26 cellular contexts compared by ENCODE assay signal in the genomic region with DNA sequence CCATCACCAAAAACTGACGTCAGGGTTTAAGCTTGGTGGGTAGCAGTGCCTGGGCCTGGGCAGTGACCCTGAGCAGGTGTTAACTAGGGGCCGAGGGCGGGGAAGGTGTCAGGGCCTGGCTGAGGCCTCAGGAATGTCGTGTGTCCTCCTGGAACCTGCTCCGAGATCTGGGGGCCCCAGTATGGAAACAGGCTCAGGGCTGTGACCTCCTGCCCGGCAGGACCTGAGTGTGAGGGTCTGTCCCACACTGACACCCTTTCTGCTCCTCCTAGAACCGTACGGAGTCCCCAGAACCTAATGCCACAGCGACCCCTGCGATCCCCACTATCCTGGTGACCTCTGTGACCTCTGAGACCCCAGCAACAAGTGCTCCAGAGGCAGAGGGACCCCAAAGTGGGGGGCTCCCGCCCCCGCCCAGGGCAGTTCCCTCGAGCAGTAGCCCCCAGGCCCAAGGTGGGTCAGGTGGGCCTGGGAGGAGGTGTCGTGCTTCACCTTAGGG. TPM values are rescaled to one million over a fixed set of nuclear protein-coding genes. Genes with fewer than 3 reads are reported as not detected.
DNase-seq lines count a peak whose midpoint lies in the region; ATAC-seq and TF ChIP-seq lines count a peak whose summit lies in the region.
"Had no signal": no experiment of that assay in that cellular context is flagged by ENCODE, and none has a peak within 500 bp of the region (broad histone marks: within the 10 kb centered on the region; RNA-seq: fewer than 3 reads in every experiment).

No MANE protein-coding gene starts in this region.

- H3K4me1 ChIP-seq in left ventricle myocardium inferior (peaks cover 6% of the 10 kb centered on the region), OCI-LY3 (ENCODE audit: low read length) (no peaks in the 10 kb centered on the region), osteoblast (ENCODE audit: insufficient read depth, low read length) (no peaks in the 10 kb centered on the region)

- ATAC-seq in Right ventricle myocardium superior (ENCODE audit: poor library complexity) (no peak), left lobe of liver (peak; percentile 12), GM19455 (IDR thresholded peaks at IDR 0.05; ENCODE audit: unreplicated experiment) (no peak)

- no peak for TF ChIP-seq CTCF in left ventricle myocardium inferior (IDR thresholded peaks at IDR 0.05; ENCODE audit: borderline replicate concordance)
- TF ChIP-seq CTCF in OCI-LY3 (IDR thresholded peaks at IDR 0.05; ENCODE audit: low read depth, low read length): no peak
- TF ChIP-seq CTCF in osteoblast (IDR thresholded peaks at IDR 0.05; ENCODE audit: extremely low read depth, low read depth, low read length): no peak

- H3K27ac ChIP-seq in left ventricle myocardium inferior (replicated peaks): no peak overlapping the region
- no peak overlapping the region for H3K27ac ChIP-seq in OCI-LY3 (ENCODE audit: low read length)
- no peak overlapping the region for H3K27ac ChIP-seq in osteoblast (ENCODE audit: low read depth, low read length)
- H3K27ac ChIP-seq: PC-9 had no signal

- no peaks in the 10 kb centered on the region for H3K9me3 ChIP-seq in left ventricle myocardium inferior (replicated peaks)
- H3K9me3 ChIP-seq in OCI-LY3 (ENCODE audit: insufficient read depth, low read length): no peaks in the 10 kb centered on the region
- H3K9me3 ChIP-seq in osteoblast (ENCODE audit: low read depth, low read length): no peaks in the 10 kb centered on the region

- intact Hi-C loops in Right ventricle myocardium superior (cut with DNase I) (loop anchor here (2.0 to 10.0 kb wide), 2 partner anchors 98 to 248 kb away; no protein-coding TSS in a partner anchor), left ventricle myocardium inferior (cut with micrococcal nuclease) (loop anchor here (2.0 kb wide), 1 partner anchor 96 kb away; no protein-coding TSS in a partner anchor)

- H3K4me2 ChIP-seq in OCI-LY3 (ENCODE audit: low read length) (no peak overlapping the region), osteoblast (ENCODE audit: insufficient read depth, low read length) (no peak overlapping the region)
- H3K4me2 ChIP-seq: PC-9 had no signal

- no peaks in the 10 kb centered on the region for H3K36me3 ChIP-seq in left ventricle myocardium inferior
- H3K36me3 ChIP-seq in OCI-LY3 (replicated peaks; ENCODE audit: low read depth, low read length): no peaks in the 10 kb centered on the region
- no peaks in the 10 kb centered on the region for H3K36me3 ChIP-seq in osteoblast (ENCODE audit: insufficient read depth, low read length)

- no peaks in the 10 kb centered on the region for H4K20me1 ChIP-seq in OCI-LY3 (ENCODE audit: insufficient read depth, low read length)
- no peaks in the 10 kb centered on the region for H4K20me1 ChIP-seq in osteoblast (ENCODE audit: insufficient read depth, low read length)

- H3K4me3 ChIP-seq in left ventricle myocardium inferior (no peak overlapping the region), OCI-LY3 (ENCODE audit: low read length) (no peak overlapping the region), osteoblast (ENCODE audit: insufficient read depth, low read length) (no peak overlapping the region)
- H3K4me3 ChIP-seq: PC-9 had no signal

- H3K79me2 ChIP-seq in OCI-LY3 (ENCODE audit: low read length): no peaks in the 10 kb centered on the region
- H3K79me2 ChIP-seq in osteoblast (ENCODE audit: insufficient read depth, low read length): no peaks in the 10 kb centered on the region

- DNase-seq in Right ventricle myocardium superior (peak; percentile 35), left ventricle myocardium inferior (no peak), left lobe of liver (ENCODE audit: low spot score) (no peak), osteoblast (ENCODE audit: insufficient read length, low spot score, missing footprints) (peak; percentile 80), GDM1 (lab: John Stamatoyannopoulos, UW) (no peak), DMS153 (lab: John Stamatoyannopoulos, UW) (no peak)
- DNase-seq: ACHN; CD4-positive, CD25-positive, alpha-beta regulatory T cell; DMS53; KBM-7; MV-4-11; NCI-H1105; NCI-H1436 treated with DMSO at 0.1 percent for 48 hours; NCI-H187 treated with DMSO at 0.1 percent for 48 hours; NCI-H446; NCI-H524 treated with DMSO at 0.1 percent for 48 hours; NCI-H774; PC-9; SHP77 had no signal

- H2AFZ ChIP-seq in OCI-LY3 (ENCODE audit: low read depth, low read length) (peak overlapping the region; percentile 57; the same call in 1 of the 2 replicates), osteoblast (ENCODE audit: low read length) (no peak overlapping the region)
- H2AFZ ChIP-seq: PC-9 had no signal

- peaks cover 7% of the 10 kb centered on the region for H3K27me3 ChIP-seq in left ventricle myocardium inferior (ENCODE audit: low read depth)
- no peaks in the 10 kb centered on the region for H3K27me3 ChIP-seq in OCI-LY3 (ENCODE audit: low read depth, low read length)
- H3K27me3 ChIP-seq in osteoblast (ENCODE audit: insufficient read depth, low read length): no peaks in the 10 kb centered on the region

- no peak overlapping the region for H3K9ac ChIP-seq in OCI-LY3 (ENCODE audit: low read length)

RNA-seq across cellular contexts. Expression of a gene that starts 0.7 kb away (rescaled TPM):
- total RNA-seq in Right ventricle myocardium superior (1.9 TPM), left ventricle myocardium inferior (0.80 TPM), left lobe of liver (177 TPM), osteoblast (not detected in 2 replicates)
- total RNA-seq: CD4-positive, CD25-positive, alpha-beta regulatory T cell; Daoy; G401; HT1080; RPMI7951; SK-MEL-5 had no signal

RNA-seq across cellular contexts. Expression of a gene that starts 20.6 kb away (rescaled TPM):
- 33.7 TPM for total RNA-seq in Right ventricle myocardium superior
- 46.7 TPM for total RNA-seq in left ventricle myocardium inferior
- total RNA-seq in left lobe of liver: 0.83 TPM
- total RNA-seq in osteoblast: not detected in 2 replicates
- total RNA-seq: CD4-positive, CD25-positive, alpha-beta regulatory T cell; G401; HT1080; RPMI7951; SK-MEL-5 had no signal

Comparison
In these comparisons a context has a peak if more than half of its experiments do, and no peak if none do; other contexts are left out.
1. DNase-seq: peak in Right ventricle myocardium superior (single experiment) and osteoblast (single experiment); none in left ventricle myocardium inferior (single experiment), left lobe of liver (single experiment), GDM1 (single experiment) and DMS153 (single experiment).
2. RNA of a gene that starts 0.7 kb away (total RNA-seq): 177 TPM in left lobe of liver (single experiment); 1.9 TPM in Right ventricle myocardium superior (single experiment), 0.80 TPM in left ventricle myocardium inferior (single experiment) and not detected in osteoblast; every median in the first group is over 10 times any median in the second.
3. RNA of a gene that starts 20.6 kb away (total RNA-seq): 46.7 TPM in left ventricle myocardium inferior (single experiment) and 33.7 TPM in Right ventricle myocardium superior (single experiment); 0.83 TPM in left lobe of liver (single experiment) and not detected in osteoblast; every median in the first group is over 10 times any median in the second.